9 cellular contexts compared by ENCODE assay signal in the genomic region with DNA sequence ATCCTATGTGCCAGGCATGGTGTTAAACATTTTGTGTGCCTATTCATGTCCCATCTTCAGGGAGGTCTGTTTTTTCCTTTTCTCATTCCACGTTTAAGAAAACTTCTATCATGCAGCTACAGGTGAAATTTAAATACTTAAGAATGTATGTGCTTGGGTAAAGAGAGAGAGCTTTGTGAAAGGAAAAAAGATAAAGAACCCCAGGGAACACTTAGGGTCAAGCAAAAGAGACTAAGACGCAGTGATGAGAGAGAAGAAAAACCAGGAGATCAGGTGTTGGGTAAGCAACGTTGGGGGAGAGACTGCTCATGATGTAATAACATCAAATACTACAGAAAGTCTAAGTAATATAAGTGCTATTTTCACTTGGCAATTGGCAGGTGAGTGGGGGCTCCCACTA.
"Had no signal": no experiment of that assay in that cellular context is flagged by ENCODE, and none has a peak within 500 bp of the region (broad histone marks: within the 10 kb centered on the region; RNA-seq: fewer than 3 reads in every experiment).

No MANE protein-coding gene starts in this region.

- H3K27ac Mint-ChIP-seq: HFFc6 had no signal

- H3K4me3 Mint-ChIP-seq: HFFc6 had no signal

- FAIRE-seq: HTR-8/SVneo, K562 had no signal

- H3K9ac ChIP-seq: GM23248 had no signal

- H3K4me1 ChIP-seq: HAP-1 had no signal

- H3K9me3 ChIP-seq: HAP-1 had no signal

- DNase-seq: GM23248, H7, HFFc6, IMR-90, KG1 had no signal

- ATAC-seq: HCT116, K562 had no signal

- H2AFZ ChIP-seq: GM23248 had no signal

- H3K27ac ChIP-seq: GM23248 had no signal

- H3K4me3 ChIP-seq: GM23248, HAP-1, K562 had no signal

- H3K36me3 ChIP-seq: HAP-1 had no signal
